In the genomic region with DNA sequence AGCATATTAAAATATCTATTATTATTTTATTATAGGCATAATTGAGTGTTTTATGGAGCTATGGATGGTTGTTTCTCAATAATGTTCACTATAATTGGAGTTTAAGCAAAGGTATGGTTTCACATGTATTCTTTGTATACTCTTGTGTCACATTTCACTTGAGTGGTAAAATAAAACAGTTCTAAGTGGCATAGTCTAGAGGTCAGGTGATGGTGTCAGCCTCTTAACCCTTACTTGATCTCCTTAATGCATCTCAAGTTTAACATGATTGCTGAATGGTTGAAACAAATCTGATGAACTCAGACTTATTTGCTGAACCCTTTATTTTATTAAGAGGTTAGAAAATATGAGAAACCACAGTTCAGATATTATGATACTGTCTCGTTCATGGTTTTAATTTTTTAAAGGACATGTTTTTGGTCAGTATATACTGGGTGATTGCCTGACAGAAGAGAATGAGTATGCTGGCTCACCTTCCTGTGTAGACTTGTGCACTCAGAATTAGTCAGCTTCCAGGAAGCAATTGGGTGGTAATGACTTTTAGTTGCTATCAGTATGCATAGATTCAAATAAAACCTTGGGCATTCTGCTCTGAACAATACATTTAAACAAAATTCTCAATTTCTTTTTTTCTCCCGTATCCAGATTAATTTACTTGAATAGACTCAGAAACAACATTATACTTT, we compare ENCODE assay signal across 10 cellular contexts. TPM values are rescaled to one million over a fixed set of nuclear protein-coding genes. Genes with fewer than 3 reads are reported as not detected.
DNase-seq lines count a peak whose midpoint lies in the region; ATAC-seq, FAIRE-seq and TF ChIP-seq lines count a peak whose summit lies in the region.
"Had no signal": no experiment of that assay in that cellular context is flagged by ENCODE, and none has a peak within 500 bp of the region (broad histone marks: within the 10 kb centered on the region; RNA-seq: fewer than 3 reads in every experiment).

No MANE protein-coding gene starts in this region.

- H3K9me3 Mint-ChIP-seq in astrocyte (ENCODE audit: unreplicated experiment) (peaks cover 5% of the 10 kb centered on the region), naive B cell (peaks cover 0 to 4% (median 0%) of the 10 kb centered on the region in 7 donors)

- no peak overlapping the region for H2AFZ ChIP-seq in astrocyte (ENCODE audit: low read depth, low read length)

- H3K4me3 Mint-ChIP-seq in astrocyte (ENCODE audit: unreplicated experiment): no peak overlapping the region
- H3K4me3 Mint-ChIP-seq in naive B cell: peak overlapping the region in 1 of 8 donors; percentile 21
- H3K4me3 Mint-ChIP-seq: activated CD4-positive, alpha-beta T cell treated with anti-CD3 and anti-CD28 coated beads, Interleukin-2, amount 10 ng/mL, durations not matched to agents 7 days and 5 days had no signal

- ATAC-seq in HG02973 (IDR thresholded peaks at IDR 0.05; ENCODE audit: unreplicated experiment) (peak; percentile 58), naive B cell (ENCODE audit: low read depth in 2 of 2) (no peak), GM19455 (IDR thresholded peaks at IDR 0.05; ENCODE audit: unreplicated experiment) (no peak)

- H3K4me1 ChIP-seq in astrocyte (ENCODE audit: insufficient read depth, low read length): peaks cover 14% of the 10 kb centered on the region

- FAIRE-seq in astrocyte (lab: Jason Lieb, UNC): peak; percentile 76

- H3K27ac ChIP-seq in astrocyte (ENCODE audit: low read depth, low read length): peak overlapping the region; percentile 74

- peaks cover 54% of the 10 kb centered on the region for H3K79me2 ChIP-seq in astrocyte (ENCODE audit: insufficient read depth, low read length)

- no peaks in the 10 kb centered on the region for H3K9me3 ChIP-seq in astrocyte (ENCODE audit: insufficient read depth, low read depth, low read length)

- DNase-seq in DMS79 treated with DMSO at 0.1 percent for 48 hours (lab: John Stamatoyannopoulos, UW): peak; percentile 95
- peak; percentile 78 for DNase-seq in astrocyte (ENCODE audit: low read depth)
- DNase-seq in naive B cell: no peak
- DNase-seq in NCI-H345 (lab: John Stamatoyannopoulos, UW): no peak
- DNase-seq in H7: no peak
- no peak for DNase-seq in stimulated activated CD4-positive, alpha-beta T cell treated with anti-CD3 and anti-CD28 coated beads, Interleukin-4, amount 100 ng/mL, for 1 hour
- DNase-seq: activated CD4-positive, alpha-beta T cell treated with anti-CD3 and anti-CD28 coated beads, Interleukin-2, amount 10 ng/mL, durations not matched to agents 7 days and 5 days; occipital lobe had no signal

- H3K27me3 ChIP-seq in astrocyte (ENCODE audit: insufficient read depth, low read length): no peaks in the 10 kb centered on the region
- no peaks in the 10 kb centered on the region for H3K27me3 ChIP-seq in H7 (ENCODE audit: control insufficient read depth, insufficient read depth, low read length)

- H3K4me1 Mint-ChIP-seq in astrocyte (ENCODE audit: low read depth, unreplicated experiment) (peaks cover 11% of the 10 kb centered on the region), naive B cell (peaks cover 19 to 46% (median 30%) of the 10 kb centered on the region in 3 donors)

- peak overlapping the region; percentile 51 for H3K9ac ChIP-seq in astrocyte (ENCODE audit: low read length)

- H3K4me2 ChIP-seq in astrocyte (ENCODE audit: low read length): peak overlapping the region; percentile 73

- no peaks in the 10 kb centered on the region for H4K20me1 ChIP-seq in astrocyte (ENCODE audit: insufficient read depth, low read length)

- H3K27ac Mint-ChIP-seq in astrocyte (ENCODE audit: unreplicated experiment) (peak overlapping the region; percentile 68), naive B cell (peak overlapping the region in 4 of 6 donors; percentile 7 to 81 (median 25))
- H3K27ac Mint-ChIP-seq: activated CD4-positive, alpha-beta T cell treated with anti-CD3 and anti-CD28 coated beads, Interleukin-2, amount 10 ng/mL, durations not matched to agents 7 days and 5 days had no signal

- no peak for TF ChIP-seq CTCF in astrocyte (IDR thresholded peaks at IDR 0.05; ENCODE audit: insufficient read depth, low read depth, low read length)

- H3K36me3 ChIP-seq in astrocyte (ENCODE audit: insufficient read depth, low read length): no peaks in the 10 kb centered on the region
- H3K36me3 ChIP-seq in H7 (replicated peaks; ENCODE audit: control insufficient read depth, insufficient read depth, low read length): no peaks in the 10 kb centered on the region

- peak overlapping the region; percentile 3 for H3K4me3 ChIP-seq in astrocyte (ENCODE audit: insufficient read depth, low read depth, low read length)
- no peak overlapping the region for H3K4me3 ChIP-seq in H7 (ENCODE audit: insufficient read depth, low read depth, low read length)

- no peaks in the 10 kb centered on the region for H3K36me3 Mint-ChIP-seq in astrocyte (ENCODE audit: low read depth, unreplicated experiment)
- peaks cover 0 to 3% of the 10 kb centered on the region in 2 donors for H3K36me3 Mint-ChIP-seq in naive B cell

- H3K27me3 Mint-ChIP-seq in astrocyte (ENCODE audit: low read depth, unreplicated experiment) (no peaks in the 10 kb centered on the region), naive B cell (no peaks in the 10 kb centered on the region)
- H3K27me3 Mint-ChIP-seq: activated CD4-positive, alpha-beta T cell treated with anti-CD3 and anti-CD28 coated beads, Interleukin-2, amount 10 ng/mL, durations not matched to agents 7 days and 5 days had no signal

RNA-seq across cellular contexts. Expression of a gene that starts 51.6 kb away (rescaled TPM):
- total RNA-seq in astrocyte: 31.3 and 32.8 TPM in 2 replicates
- 100 to 1,000 TPM in 1 of 6 donors, 10 to 100 TPM in 4, 1 to 10 TPM in 1; 8.3 to 106 (median 65.8) TPM for polyA plus RNA-seq in naive B cell (ENCODE audit: low read depth in 6 of 6)
- total RNA-seq in H7 (2014; rRNA removed; shearing (Covaris generic)): 24.9 and 32.3 TPM in 2 replicates

Comparison
In these comparisons a context has a peak if more than half of its experiments do, and no peak if none do; other contexts are left out.
1. DNase-seq: peak in DMS79 treated with DMSO at 0.1 percent for 48 hours (single experiment) and astrocyte (single experiment); none in naive B cell (single experiment), NCI-H345 (single experiment), H7 (single experiment) and stimulated activated CD4-positive, alpha-beta T cell treated with anti-CD3 and anti-CD28 coated beads, Interleukin-4, amount 100 ng/mL, for 1 hour (single experiment).